In the genomic region with DNA sequence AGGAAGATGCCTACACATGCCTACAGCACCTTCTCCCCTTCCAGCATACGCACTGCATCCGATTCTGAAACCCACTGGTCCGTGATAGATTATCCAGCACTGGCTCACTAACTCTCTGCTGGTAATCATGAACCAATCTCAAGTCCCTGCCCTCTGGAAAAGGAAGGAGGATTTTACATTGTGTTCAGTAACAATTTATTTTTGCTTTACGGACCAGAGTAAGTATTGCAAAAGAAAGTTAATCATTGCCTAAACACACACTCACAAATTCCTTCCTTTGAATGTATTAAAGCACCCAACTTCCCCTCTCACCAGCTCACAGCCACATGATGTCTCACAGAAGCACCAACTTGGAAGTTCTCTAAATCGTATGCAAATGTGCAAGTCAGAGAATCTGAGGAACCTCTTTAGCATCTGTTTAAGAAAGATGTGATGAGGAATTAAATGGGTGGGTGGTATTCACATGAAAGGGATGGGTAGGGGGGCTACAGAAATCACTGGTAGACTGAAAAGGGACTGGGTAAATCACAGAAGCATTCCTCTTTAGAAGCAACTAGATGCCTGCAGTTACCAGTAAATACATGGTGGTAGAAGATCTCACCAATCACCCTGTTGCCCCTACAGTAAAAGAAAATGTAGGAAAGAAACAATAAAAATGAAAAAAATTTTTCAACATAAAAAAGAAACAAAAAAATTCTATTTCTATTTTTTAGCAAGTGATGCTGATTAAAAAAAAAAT, we compare ENCODE assay signal across 9 cellular contexts. TPM values are rescaled to one million over a fixed set of nuclear protein-coding genes. Genes with fewer than 3 reads are reported as not detected.
A peak's percentile ranks its signal among the peaks of the same experiment; 100 is the strongest.
DNase-seq lines count a peak whose midpoint lies in the region; ATAC-seq, FAIRE-seq and TF ChIP-seq lines count a peak whose summit lies in the region.
"Had no signal": no experiment of that assay in that cellular context is flagged by ENCODE, and none has a peak within 500 bp of the region (broad histone marks: within the 10 kb centered on the region; RNA-seq: fewer than 3 reads in every experiment).

No MANE protein-coding gene starts in this region.

- H2AFZ ChIP-seq in PC-9: no peak overlapping the region

- TF ChIP-seq CTCF in PC-9 (conservative IDR thresholded peaks at IDR 0.05): no peak
- TF ChIP-seq CTCF in pancreas (IDR thresholded peaks at IDR 0.05): no peak

- H3K4me3 ChIP-seq in PC-9: no peak overlapping the region
- H3K4me3 ChIP-seq in pancreas: peak overlapping the region in 1 of 4 donors; percentile 7
- H3K4me3 ChIP-seq in HAP-1: no peak overlapping the region
- H3K4me3 ChIP-seq: psoas muscle had no signal

- H3K27me3 ChIP-seq in PC-9 (ENCODE audit: insufficient read depth, low read depth) (no peaks in the 10 kb centered on the region), pancreas (no peaks in the 10 kb centered on the region), HAP-1 (ENCODE audit: low read depth) (no peaks in the 10 kb centered on the region)

- ATAC-seq in pancreas (peak; percentile 63 to 92 (median 90)), GM21737 (IDR thresholded peaks at IDR 0.05; ENCODE audit: unreplicated experiment) (no peak)

- intact Hi-C loops in PC-9 (cut with micrococcal nuclease; ENCODE audit: unreplicated experiment): no loop called here
- intact Hi-C loops in pancreas (cut with DNase I): loop anchor here in 1 of 3 donors (10.0 kb wide), 1 partner anchor 108 kb away; no protein-coding TSS in a partner anchor

- DNase-seq in ELR (ENCODE audit: low read depth) (peak; percentile 74), PC-9 (no peak), fibroblast of gingiva (ENCODE audit: low read depth) (peak; percentile 90), pancreas (no peak), HAP-1 (ENCODE audit: low spot score in 2 of 2) (no peak), 8988T (no peak), NCI-H526 treated with DMSO at 0.1 percent for 48 hours (lab: John Stamatoyannopoulos, UW) (no peak)
- DNase-seq: psoas muscle had no signal

- POLR2A ChIA-PET in PC-9 (lab: Charles Lee; ENCODE audit: unreplicated experiment): no interaction called here

- 26 to 33% methylated on average over 5 of the region's 5 CpGs for WGBS in pancreas, 2 donors

- no peaks in the 10 kb centered on the region for H3K36me3 ChIP-seq in PC-9 (ENCODE audit: low read depth)
- H3K36me3 ChIP-seq in pancreas: no peaks in the 10 kb centered on the region
- H3K36me3 ChIP-seq in HAP-1 (replicated peaks): no peaks in the 10 kb centered on the region

- no peaks in the 10 kb centered on the region for H3F3A ChIP-seq in PC-9 (ENCODE audit: insufficient read depth, low read depth)

- no TSS peak for BruUV-seq in PC-9 (replicated peaks; lab: Mats Ljungman, UMichigan)

- H3K27ac ChIP-seq in PC-9 (0 out of 2 replicates have a peak overlapping the region, but pooled peaks have one; percentile 8), pancreas (peak overlapping the region in 3 of 4 donors; percentile 37 to 48 (median 44))
- H3K27ac ChIP-seq: psoas muscle had no signal

- CTCF ChIA-PET in PC-9 (lab: Charles Lee): no interaction called here

- peak; percentile 69 for FAIRE-seq in pancreas (lab: Jason Lieb, UNC)

- no peaks in the 10 kb centered on the region for H4K20me1 ChIP-seq in PC-9 (ENCODE audit: insufficient read depth)

- H3K79me2 ChIP-seq in PC-9 (ENCODE audit: low read depth): peaks cover 99% of the 10 kb centered on the region

- no peaks in the 10 kb centered on the region for H3K9me2 ChIP-seq in PC-9 (ENCODE audit: insufficient read depth)

- H3K4me2 ChIP-seq in PC-9: no peak overlapping the region

- in situ Hi-C loops in HAP-1 (cut with MboI; ENCODE audit: low sequenced_read_pairs): no loop called here

- H3K4me1 ChIP-seq in PC-9 (replicated peaks; ENCODE audit: insufficient read depth): peaks cover 14% of the 10 kb centered on the region; the same call in 1 of the 2 replicates
- peaks cover 10 to 45% (median 30%) of the 10 kb centered on the region in 3 donors for H3K4me1 ChIP-seq in pancreas
- peaks cover 11% of the 10 kb centered on the region for H3K4me1 ChIP-seq in HAP-1

- H3K9me3 ChIP-seq in PC-9 (ENCODE audit: insufficient read depth, low read depth) (no peaks in the 10 kb centered on the region), pancreas (no peaks in the 10 kb centered on the region), HAP-1 (no peaks in the 10 kb centered on the region)
- H3K9me3 ChIP-seq: psoas muscle had no signal

RNA-seq across cellular contexts. Expression of a gene that starts 8.4 kb away (rescaled TPM):
- total RNA-seq in PC-9 (2021) (51.6 and 53.5 TPM in 2 replicates), pancreas (10 to 100 TPM; 17.1 to 33.8 (median 21.1) TPM)
- polyA plus RNA-seq in pancreas: 10 to 100 TPM in 1 of 2 donors, 1 to 10 TPM in 1; 6.7 to 12.5 TPM

Comparison
In these comparisons a context has a peak if more than half of its experiments do, and no peak if none do; other contexts are left out.
1. DNase-seq: peak in ELR (single experiment) and fibroblast of gingiva (single experiment); none in PC-9 (0 of 2), pancreas (0 of 6), HAP-1 (0 of 2), 8988T (single experiment) and NCI-H526 treated with DMSO at 0.1 percent for 48 hours (single experiment).